In genomic region chr1:21818661-21819060, GRCh38 we compare ENCODE assay signal across 9 cellular contexts. TPM values are rescaled to one million over a fixed set of nuclear protein-coding genes. Genes with fewer than 3 reads are reported as not detected.
DNase-seq lines count a peak whose midpoint lies in the region; ATAC-seq and TF ChIP-seq lines count a peak whose summit lies in the region.
"Had no signal": no experiment of that assay in that cellular context is flagged by ENCODE, and none has a peak within 500 bp of the region (broad histone marks: within the 10 kb centered on the region; RNA-seq: fewer than 3 reads in every experiment).

No MANE protein-coding gene starts in this region.

- H3K27ac ChIP-seq in heart right ventricle = peak overlapping the region in 2 of 10 donors; percentile 16
- peak overlapping the region in 1 of 4 donors; percentile 42 for H3K27ac ChIP-seq in esophagus muscularis mucosa (replicated peaks in 1 of 4)

- peaks cover 15% of the 10 kb centered on the region for H3K4me1 Mint-ChIP-seq in stimulated activated effector memory CD8-positive, alpha-beta T cell treated with anti-CD3 and anti-CD28 coated beads, Interleukin-12 subunit alpha, Interleukin-12 subunit beta, amount 100 ng/mL, for 72 hours

- peaks cover 0 to 12% (median 0%) of the 10 kb centered on the region in 7 donors for H3K27me3 ChIP-seq in heart right ventricle
- H3K27me3 ChIP-seq in esophagus muscularis mucosa = peaks cover 0 to 13% (median 8%) of the 10 kb centered on the region in 4 donors

- DNase-seq in CD1c-positive myeloid dendritic cell (ENCODE audit: extremely low spot score) (peak; percentile 55), HT-29 (ENCODE audit: low spot score) (peak; percentile 61), heart right ventricle (peak in 1 of 2 donors; percentile 54), NCI-H2029 (lab: John Stamatoyannopoulos, UW) (no peak), esophagus muscularis mucosa (ENCODE audit: extremely low spot score) (no peak)
- DNase-seq in activated CD4-positive, alpha-beta T cell treated with anti-CD3 and anti-CD28 coated beads for 48 hours = peak; percentile 58
- peak in 1 of 2 donors; percentile 55 for DNase-seq in stimulated activated effector memory CD8-positive, alpha-beta T cell treated with anti-CD3 and anti-CD28 coated beads, Interleukin-12 subunit alpha, Interleukin-12 subunit beta, amount 100 ng/mL, for 72 hours (ENCODE audit: low spot score in 2 of 2)

- H3K36me3 Mint-ChIP-seq in stimulated activated effector memory CD8-positive, alpha-beta T cell treated with anti-CD3 and anti-CD28 coated beads, Interleukin-12 subunit alpha, Interleukin-12 subunit beta, amount 100 ng/mL, for 72 hours = no peaks in the 10 kb centered on the region

- TF ChIP-seq POLR2A in esophagus muscularis mucosa (IDR thresholded peaks at IDR 0.05; ENCODE audit: low read depth) = no peak

- H3K27ac Mint-ChIP-seq in stimulated activated effector memory CD8-positive, alpha-beta T cell treated with anti-CD3 and anti-CD28 coated beads, Interleukin-12 subunit alpha, Interleukin-12 subunit beta, amount 100 ng/mL, for 72 hours = no peak overlapping the region

- no peak for TF ChIP-seq CTCF in heart right ventricle (IDR thresholded peaks at IDR 0.05)
- no peak for TF ChIP-seq CTCF in esophagus muscularis mucosa (IDR thresholded peaks at IDR 0.05)

- H3K4me3 ChIP-seq in heart right ventricle (no peak overlapping the region), esophagus muscularis mucosa (no peak overlapping the region)

- 28 to 32% methylated on average over 9 of the region's 10 CpGs for WGBS in heart right ventricle, 2 donors
- WGBS in esophagus muscularis mucosa = 26% methylated on average over 10 of the region's 10 CpGs

- no peaks in the 10 kb centered on the region for H3K9me3 Mint-ChIP-seq in stimulated activated effector memory CD8-positive, alpha-beta T cell treated with anti-CD3 and anti-CD28 coated beads, Interleukin-12 subunit alpha, Interleukin-12 subunit beta, amount 100 ng/mL, for 72 hours

- H3K36me3 ChIP-seq in heart right ventricle (peaks cover 0 to 38% (median 21%) of the 10 kb centered on the region in 9 donors), esophagus muscularis mucosa (peaks cover 18 to 37% (median 32%) of the 10 kb centered on the region in 4 donors)

- H3K9me3 ChIP-seq in heart right ventricle (no peaks in the 10 kb centered on the region), esophagus muscularis mucosa (no peaks in the 10 kb centered on the region)

- no peak for TF ChIP-seq EP300 in esophagus muscularis mucosa (IDR thresholded peaks at IDR 0.05)

- intact Hi-C loops in heart right ventricle (cut with DNase I) (no loop called here), esophagus muscularis mucosa (cut with DNase I) (no loop called here)

- ATAC-seq in heart right ventricle = peak in 6 of 8 donors; percentile 21 to 46 (median 30)
- peak; percentile 63 for ATAC-seq in stimulated activated effector memory CD8-positive, alpha-beta T cell treated with anti-CD3 and anti-CD28 coated beads, Interleukin-12 subunit alpha, Interleukin-12 subunit beta, amount 100 ng/mL, for 72 hours
- ATAC-seq in HG03045 (IDR thresholded peaks at IDR 0.05; ENCODE audit: unreplicated experiment) = no peak

- no peak overlapping the region for H3K4me3 Mint-ChIP-seq in stimulated activated effector memory CD8-positive, alpha-beta T cell treated with anti-CD3 and anti-CD28 coated beads, Interleukin-12 subunit alpha, Interleukin-12 subunit beta, amount 100 ng/mL, for 72 hours

- H3K4me1 ChIP-seq in heart right ventricle (peaks cover 0 to 33% (median 6%) of the 10 kb centered on the region in 9 donors), esophagus muscularis mucosa (peaks cover 7 to 26% (median 14%) of the 10 kb centered on the region in 4 donors)

RNA-seq across cellular contexts. Expression of gene LDLRAD2, which starts 6.6 kb away (rescaled TPM):
- total RNA-seq in HT-29 (2014; rRNA removed; shearing (Covaris generic)) = 0.16 and 0.56 TPM in 2 replicates
- total RNA-seq in heart right ventricle (under 1 TPM in 2 of 10 donors, not detected in 8; 0.05 to 0.07 TPM), esophagus muscularis mucosa (not detected)
- 1 to 10 TPM; 3.4 to 5.8 TPM for polyA plus RNA-seq in heart right ventricle
- polyA plus RNA-seq: neural cell had no signal

RNA-seq across cellular contexts. Expression of gene USP48, which starts 35.7 kb away (rescaled TPM):
- total RNA-seq in HT-29 (2014; rRNA removed; shearing (Covaris generic)) = 19.4 and 19.5 TPM in 2 replicates
- 10 to 100 TPM; 33.0 to 45.0 (median 37.0) TPM for total RNA-seq in heart right ventricle
- polyA plus RNA-seq in heart right ventricle = 10 to 100 TPM; 13.8 to 24.1 TPM
- total RNA-seq in esophagus muscularis mucosa = 10 to 100 TPM; 29.3 to 46.5 (median 37.7) TPM

Comparison
In these comparisons a context has a peak if more than half of its experiments do, and no peak if none do; other contexts are left out.
1. DNase-seq: peak in CD1c-positive myeloid dendritic cell (single experiment), HT-29 (single experiment) and activated CD4-positive, alpha-beta T cell treated with anti-CD3 and anti-CD28 coated beads for 48 hours (single experiment); none in NCI-H2029 (single experiment) and esophagus muscularis mucosa (single experiment).